ENCODE assay signal across 34 cellular contexts in the genomic region with DNA sequence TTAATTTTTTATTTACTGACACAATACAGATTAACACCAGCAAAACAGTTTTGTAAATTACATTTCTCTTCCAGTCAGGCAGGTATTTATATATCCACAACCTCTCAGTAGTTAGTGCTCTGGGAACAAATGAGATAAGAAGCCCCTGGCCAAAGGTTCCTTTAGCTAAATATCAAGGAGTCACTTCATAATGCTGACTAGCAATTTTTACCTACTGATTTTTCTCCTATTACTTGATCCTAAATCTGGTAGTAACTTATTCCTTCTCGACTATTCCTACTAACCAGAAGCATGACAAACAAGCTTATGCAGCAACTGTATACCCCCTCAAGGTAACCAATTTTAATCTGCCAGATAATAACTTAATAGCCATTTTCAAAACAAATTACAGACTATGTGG.
"Had no signal": no experiment of that assay in that cellular context is flagged by ENCODE, and none has a peak within 500 bp of the region (broad histone marks: within the 10 kb centered on the region; RNA-seq: fewer than 3 reads in every experiment).

No MANE protein-coding gene starts in this region.

- H3K36me3 ChIP-seq: colonic mucosa had no signal

- DNase-seq: activated B cell treated with CpG ODN at 0.5 μM for 24 hours; activated CD4-positive, alpha-beta T cell treated with anti-CD3 and anti-CD28 coated beads for 48 hours; activated CD4-positive, alpha-beta T cell treated with anti-CD3 and anti-CD28 coated beads, Interleukin-2, amount 50 U/mL, for 1 hour; activated CD4-positive, alpha-beta T cell treated with anti-CD3 and anti-CD28 coated beads, Interleukin-2, amount 50 U/mL, for 48 hours; activated CD8-positive, alpha-beta memory T cell treated with anti-CD3 and anti-CD28 coated beads for 24 hours; activated CD8-positive, alpha-beta T cell treated with anti-CD3 and anti-CD28 coated beads for 36 hours; activated effector memory CD4-positive, alpha-beta T cell treated with Interleukin-2 at 50 U/mL for 16 hours; activated gamma-delta T cell treated with Interleukin-2 at 50 U/mL for 16 hours; activated naive CD4-positive, alpha-beta T cell treated with anti-CD3 and anti-CD28 coated beads, Interleukin-2, amount 50 U/mL, for 16 hours; activated naive CD4-positive, alpha-beta T cell treated with Interleukin-2 at 50 U/mL for 16 hours; activated T-cell treated with anti-CD3 and anti-CD28 coated beads, Interleukin-2, amount 50 U/mL, for 4 hours; amniotic stem cell; anterior cingulate cortex; brain microvascular endothelial cell; caudate nucleus; cerebellar nuclear complex; colonic mucosa; effector CD8-positive, alpha-beta T cell; esophagus squamous epithelium; foreskin melanocyte; head of caudate nucleus; T-helper 1 cell; T-helper 17 cell; T1000; WERI-Rb-1 had no signal

- H3K4me1 Mint-ChIP-seq: activated B cell treated with CpG ODN at 0.5 μM for 24 hours; activated T-helper 17 cell treated with anti-CD3 and anti-CD28 coated beads, Interleukin-2, amount 50 U/mL, for 72 hours had no signal

- H3K27me3 ChIP-seq: brain microvascular endothelial cell, colonic mucosa, esophagus squamous epithelium, gastroesophageal sphincter had no signal

- H3K4me3 Mint-ChIP-seq: activated B cell treated with CpG ODN at 0.5 μM for 24 hours; activated CD8-positive, alpha-beta T cell treated with anti-CD3 and anti-CD28 coated beads for 36 hours; activated naive CD8-positive, alpha-beta T cell; activated T-cell treated with anti-CD3 and anti-CD28 coated beads, Interleukin-2, amount 50 U/mL, for 4 hours; activated T-helper 17 cell treated with anti-CD3 and anti-CD28 coated beads, Interleukin-2, amount 50 U/mL, for 72 hours; T-helper 17 cell; T-helper 2 cell treated with Interferon-gamma antibody and Interleukin-4, amounts not matched to agents 5 μg/mL and 100 μg/mL, for 36 hours had no signal

- H3K27ac Mint-ChIP-seq: activated B cell treated with CpG ODN at 0.5 μM for 24 hours; activated CD8-positive, alpha-beta T cell treated with anti-CD3 and anti-CD28 coated beads for 36 hours; activated naive CD8-positive, alpha-beta T cell; activated T-helper 17 cell treated with anti-CD3 and anti-CD28 coated beads, Interleukin-2, amount 50 U/mL, for 72 hours; T-helper 17 cell; T-helper 2 cell treated with Interferon-gamma antibody and Interleukin-4, amounts not matched to agents 5 μg/mL and 100 μg/mL, for 36 hours had no signal

- ATAC-seq: activated CD4-positive, CD25-positive, alpha-beta regulatory T cell treated with anti-CD3 and anti-CD28 coated beads, Interleukin-2, amount 50 U/mL, for 24 hours; activated CD8-positive, alpha-beta T cell treated with anti-CD3 and anti-CD28 coated beads for 36 hours; activated T-cell treated with anti-CD3 and anti-CD28 coated beads, Interleukin-2, amount 50 U/mL, for 4 hours; activated T-helper 17 cell treated with anti-CD3 and anti-CD28 coated beads, Interleukin-2, amount 50 U/mL, for 72 hours; gastroesophageal sphincter; T-helper 17 cell had no signal

- H3K9me3 ChIP-seq: colonic mucosa, esophagus squamous epithelium had no signal

- FAIRE-seq: astrocyte, endometrium, endothelial cell of umbilical vein had no signal

- H3K9me3 Mint-ChIP-seq: activated B cell treated with CpG ODN at 0.5 μM for 24 hours; activated CD8-positive, alpha-beta T cell treated with anti-CD3 and anti-CD28 coated beads for 36 hours; activated T-cell treated with anti-CD3 and anti-CD28 coated beads, Interleukin-2, amount 50 U/mL, for 4 hours; activated T-helper 17 cell treated with anti-CD3 and anti-CD28 coated beads, Interleukin-2, amount 50 U/mL, for 72 hours had no signal

- H3K4me1 ChIP-seq: colonic mucosa, esophagus squamous epithelium, gastroesophageal sphincter had no signal

- H3K27me3 Mint-ChIP-seq: activated B cell treated with CpG ODN at 0.5 μM for 24 hours; activated CD8-positive, alpha-beta T cell treated with anti-CD3 and anti-CD28 coated beads for 36 hours; activated naive CD8-positive, alpha-beta T cell; activated T-helper 17 cell treated with anti-CD3 and anti-CD28 coated beads, Interleukin-2, amount 50 U/mL, for 72 hours; T-helper 17 cell had no signal

- H3K4me3 ChIP-seq: colonic mucosa, esophagus squamous epithelium, gastroesophageal sphincter had no signal

- H3K27ac ChIP-seq: brain microvascular endothelial cell, colonic mucosa, epithelial cell of prostate, esophagus squamous epithelium, gastroesophageal sphincter, WERI-Rb-1 had no signal
